Comparison of ENCODE assay signal across 13 cellular contexts in genomic region chrX:49174723-49175122, GRCh38. TPM values are rescaled to one million over a fixed set of nuclear protein-coding genes. Genes with fewer than 3 reads are reported as not detected.
A peak's percentile ranks its signal among the peaks of the same experiment; 100 is the strongest.
DNase-seq lines count a peak whose midpoint lies in the region; ATAC-seq and TF ChIP-seq lines count a peak whose summit lies in the region.
"Had no signal": no experiment of that assay in that cellular context is flagged by ENCODE, and none has a peak within 500 bp of the region (broad histone marks: within the 10 kb centered on the region; RNA-seq: fewer than 3 reads in every experiment).

No MANE protein-coding gene starts in this region.

- no peak for DNase-seq in T-helper 1 cell
- DNase-seq in RWPE2 (ENCODE audit: low spot score) = no peak
- peak; percentile 37 for DNase-seq in mesendoderm
- DNase-seq in stimulated activated CD4-positive, alpha-beta T cell treated with anti-CD3 and anti-CD28 coated beads, Interleukin-1b, Interleukin-23, amount 100 ng/mL, for 48 hours = no peak
- no peak for DNase-seq in SHP77 (lab: John Stamatoyannopoulos, UW)
- DNase-seq: activated CD4-positive, CD25-positive, alpha-beta regulatory T cell; GM23248; IMR-90; NCI-H1417 treated with DMSO at 0.1 percent for 48 hours; spleen; substantia nigra had no signal

- peaks cover 44% of the 10 kb centered on the region for H3K36me3 ChIP-seq in RWPE2 (ENCODE audit: low read depth)
- no peaks in the 10 kb centered on the region for H3K36me3 ChIP-seq in mesendoderm (ENCODE audit: control insufficient read depth, insufficient read depth, low read length)

- no peak overlapping the region for H3K4ac ChIP-seq in mesendoderm (ENCODE audit: low read depth, low read length)

- H3K18ac ChIP-seq in mesendoderm (ENCODE audit: low read length) = no peak overlapping the region

- H3K23ac ChIP-seq in mesendoderm (ENCODE audit: low read length) = no peak overlapping the region

- peaks cover 25% of the 10 kb centered on the region for H3K36me3 Mint-ChIP-seq in T-helper 1 cell treated with Interleukin-12 subunit alpha and Interleukin-12 subunit beta and Interleukin-4 antibody, amounts not matched to agents 30 μg/mL and 1 μg/mL, for 36 hours (ENCODE audit: low read depth)

- WGBS in mesendoderm (ENCODE audit: extremely low coverage, insufficient coverage, low lambda C conversion rate) = no CpG with 5 or more reads among the region's 3 CpGs

- H3K4me2 ChIP-seq in mesendoderm (ENCODE audit: low read length) = no peak overlapping the region

- H3K27ac ChIP-seq in RWPE2 (ENCODE audit: poor library complexity, severe bottlenecking) (peak overlapping the region; percentile 92), mesendoderm (ENCODE audit: low read depth, low read length) (no peak overlapping the region)
- H3K27ac ChIP-seq: GM23248 had no signal

- H3K9ac ChIP-seq in mesendoderm (ENCODE audit: low read length) = no peak overlapping the region
- H3K9ac ChIP-seq: GM23248 had no signal

- no peaks in the 10 kb centered on the region for H3K27me3 ChIP-seq in RWPE2 (ENCODE audit: insufficient read depth, poor library complexity, severe bottlenecking)
- no peaks in the 10 kb centered on the region for H3K27me3 ChIP-seq in mesendoderm (ENCODE audit: insufficient read depth, low read length, poor library complexity)
- H3K27me3 ChIP-seq: spleen had no signal

- H2BK120ac ChIP-seq in mesendoderm (ENCODE audit: low read depth, low read length) = no peak overlapping the region

- peaks cover 21% of the 10 kb centered on the region for H3K4me1 Mint-ChIP-seq in T-helper 1 cell treated with Interleukin-12 subunit alpha and Interleukin-12 subunit beta and Interleukin-4 antibody, amounts not matched to agents 30 μg/mL and 1 μg/mL, for 36 hours (ENCODE audit: low read depth)

- H4K5ac ChIP-seq in mesendoderm (ENCODE audit: low read length) = no peak overlapping the region

- no peaks in the 10 kb centered on the region for H3K79me2 ChIP-seq in mesendoderm (ENCODE audit: control insufficient read depth, insufficient read depth, low read length)

- no peak overlapping the region for H2AK5ac ChIP-seq in mesendoderm (ENCODE audit: low read length)

- H3K4me1 ChIP-seq in RWPE2 (ENCODE audit: insufficient read depth, poor library complexity, severe bottlenecking) (peaks cover 30% of the 10 kb centered on the region), mesendoderm (ENCODE audit: control insufficient read depth, low read depth, low read length) (no peaks in the 10 kb centered on the region)

- no peak overlapping the region for H4K8ac ChIP-seq in mesendoderm (ENCODE audit: low read depth, low read length)

- no peaks in the 10 kb centered on the region for H3K9me3 Mint-ChIP-seq in T-helper 1 cell treated with Interleukin-12 subunit alpha and Interleukin-12 subunit beta and Interleukin-4 antibody, amounts not matched to agents 30 μg/mL and 1 μg/mL, for 36 hours

- H3K79me1 ChIP-seq in mesendoderm (ENCODE audit: low read length) = no peaks in the 10 kb centered on the region

- ATAC-seq in RWPE2 (ENCODE audit: low read depth) = no peak
- ATAC-seq: esophagus mucosa had no signal

- no peak overlapping the region for H2BK5ac ChIP-seq in mesendoderm (ENCODE audit: low read length)

- no peaks in the 10 kb centered on the region for H3K27me3 Mint-ChIP-seq in T-helper 1 cell treated with Interleukin-12 subunit alpha and Interleukin-12 subunit beta and Interleukin-4 antibody, amounts not matched to agents 30 μg/mL and 1 μg/mL, for 36 hours (ENCODE audit: low read depth)

- H3K4me3 ChIP-seq in RWPE2 (ENCODE audit: severe bottlenecking) = no peak overlapping the region
- H3K4me3 ChIP-seq in mesendoderm (ENCODE audit: low read length) = no peak overlapping the region
- H3K4me3 ChIP-seq: GM23248, spleen had no signal

- H2BK15ac ChIP-seq in mesendoderm (replicated peaks; ENCODE audit: low read depth) = no peak overlapping the region

- peak overlapping the region; percentile 26 for H3K4me3 Mint-ChIP-seq in T-helper 1 cell treated with Interleukin-12 subunit alpha and Interleukin-12 subunit beta and Interleukin-4 antibody, amounts not matched to agents 30 μg/mL and 1 μg/mL, for 36 hours

- no peak overlapping the region for H3K56ac ChIP-seq in mesendoderm (ENCODE audit: low read length)

- peak overlapping the region; percentile 20 for H3K27ac Mint-ChIP-seq in T-helper 1 cell treated with Interleukin-12 subunit alpha and Interleukin-12 subunit beta and Interleukin-4 antibody, amounts not matched to agents 30 μg/mL and 1 μg/mL, for 36 hours

- no peaks in the 10 kb centered on the region for H3K9me3 ChIP-seq in RWPE2 (ENCODE audit: severe bottlenecking)
- H3K9me3 ChIP-seq: spleen had no signal

- no peak for TF ChIP-seq CTCF in RWPE2 (IDR thresholded peaks at IDR 0.05; ENCODE audit: poor library complexity, severe bottlenecking)

RNA-seq across cellular contexts. Expression of gene PLP2, which starts 3.0 kb away (rescaled TPM):
- polyA plus RNA-seq in mesendoderm (2013, experiment 1 of 2) = 8.1 TPM
- polyA plus RNA-seq in mesendoderm (2013, experiment 2 of 2) = 8.2 TPM

RNA-seq across cellular contexts. Expression of gene PRICKLE3, which starts 11.4 kb away (rescaled TPM):
- 4.0 TPM for polyA plus RNA-seq in mesendoderm (2013, experiment 1 of 2)
- polyA plus RNA-seq in mesendoderm (2013, experiment 2 of 2) = 4.2 TPM

RNA-seq across cellular contexts. Expression of gene MAGIX, which starts 12.2 kb away (rescaled TPM):
- 0.29 TPM for polyA plus RNA-seq in mesendoderm (2013, experiment 1 of 2)
- polyA plus RNA-seq in mesendoderm (2013, experiment 2 of 2) = 0.38 TPM

RNA-seq across cellular contexts. Expression of gene SYP, which starts 25.3 kb away (rescaled TPM):
- 1.2 TPM for polyA plus RNA-seq in mesendoderm (2013, experiment 1 of 2)
- polyA plus RNA-seq in mesendoderm (2013, experiment 2 of 2) = 0.94 TPM

RNA-seq across cellular contexts. Expression of gene GPKOW, which starts 51.2 kb away (rescaled TPM):
- 12.7 TPM for polyA plus RNA-seq in mesendoderm (2013, experiment 1 of 2)
- polyA plus RNA-seq in mesendoderm (2013, experiment 2 of 2) = 13.2 TPM
